In genomic region chr2:173761603-173762119, GRCh38 we compare ENCODE assay signal across 28 cellular contexts.
"Had no signal": no experiment of that assay in that cellular context is flagged by ENCODE, and none has a peak within 500 bp of the region (broad histone marks: within the 10 kb centered on the region; RNA-seq: fewer than 3 reads in every experiment).

No MANE protein-coding gene starts in this region.

- H3K27ac ChIP-seq: ascending aorta, cardiac muscle cell, SJCRH30, SK-N-MC, WERI-Rb-1 had no signal

- H3K27me3 ChIP-seq: ascending aorta, cardiac muscle cell, MG63, SJCRH30 had no signal

- ATAC-seq: activated CD8-positive, alpha-beta T cell treated with anti-CD3 and anti-CD28 coated beads, Interleukin-2, amount 10 ng/mL, durations not matched to agents 7 days and 5 days; Panc1 had no signal

- H3K4me3 ChIP-seq: ascending aorta, cardiac muscle cell, MG63, SJCRH30, SK-N-MC had no signal

- H3K4me1 ChIP-seq: SJCRH30 had no signal

- H3K36me3 ChIP-seq: ascending aorta, cardiac muscle cell, MG63, SJCRH30, WERI-Rb-1 had no signal

- DNase-seq: activated CD4-positive, alpha-beta T cell treated with anti-CD3 and anti-CD28 coated beads, Interleukin-2, amount 10 ng/mL, durations not matched to agents 7 days and 5 days; activated CD4-positive, alpha-beta T cell treated with anti-CD3 and anti-CD28 coated beads, Interleukin-2, amount 50 U/mL, for 48 hours; activated CD8-positive, alpha-beta T cell treated with anti-CD3 and anti-CD28 coated beads, Interleukin-2, amount 10 ng/mL, durations not matched to agents 7 days and 5 days; activated gamma-delta T cell; activated naive CD4-positive, alpha-beta T cell treated with Interleukin-2 at 50 U/mL for 16 hours; activated naive CD8-positive, alpha-beta T cell treated with anti-CD3 and anti-CD28 coated beads, Interleukin-2, amount 10 ng/mL, durations not matched to agents 7 days and 5 days; activated T-cell treated with anti-CD3 and anti-CD28 coated beads, Interleukin-2, amount 50 U/mL, for 24 hours; amygdala; Kasumi-1; MG63; NCI-H1048; NCI-H1105 treated with DMSO at 0.1 percent for 48 hours; NCI-H1436; NCI-H1694; NCI-H1930; NCI-H2081 treated with DMSO at 0.1 percent for 48 hours; NCI-H345; NCI-H510A; NCI-H526; NCI-H748 treated with DMSO at 0.1 percent for 48 hours; SHP77; SJCRH30; T1000; WERI-Rb-1 had no signal

- H3K9me3 ChIP-seq: ascending aorta, MG63, SJCRH30 had no signal
